5 cellular contexts compared by ENCODE assay signal in the genomic region with DNA sequence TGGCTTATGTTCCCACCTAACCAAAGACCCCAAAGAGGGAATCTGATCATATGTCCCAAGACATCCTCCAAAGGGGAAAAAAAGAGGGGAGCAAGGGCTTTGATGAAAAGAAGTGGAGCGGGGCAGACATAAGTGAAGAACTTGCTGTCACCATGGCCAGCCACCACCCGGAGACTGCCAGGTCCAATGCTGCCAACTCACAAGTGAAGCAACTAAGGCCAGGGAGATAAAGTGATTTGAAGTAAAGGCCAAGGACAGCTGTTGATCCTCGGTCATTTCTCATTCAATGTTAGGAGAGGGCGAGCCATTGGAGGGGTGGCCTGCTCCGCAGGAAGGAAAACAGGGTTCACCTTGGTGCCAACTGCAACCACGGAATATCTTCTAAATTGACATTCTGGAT.
"Had no signal": no experiment of that assay in that cellular context is flagged by ENCODE, and none has a peak within 500 bp of the region (broad histone marks: within the 10 kb centered on the region; RNA-seq: fewer than 3 reads in every experiment).

No MANE protein-coding gene starts in this region.

- H3K27ac ChIP-seq: HL-60 had no signal

- ATAC-seq: HepG2, K562 had no signal

- H3K4me3 ChIP-seq: K562 had no signal

- DNase-seq: IMR-90, KBM-7 had no signal
